In genomic region chr3:49255686-49256085, GRCh38 we compare ENCODE assay signal across 21 cellular contexts.
"Had no signal": no experiment of that assay in that cellular context is flagged by ENCODE, and none has a peak within 500 bp of the region (broad histone marks: within the 10 kb centered on the region; RNA-seq: fewer than 3 reads in every experiment).

No MANE protein-coding gene starts in this region.

- H3K4me3 ChIP-seq: gastrocnemius medialis, left ventricle myocardium inferior, mucosa of descending colon, pancreas, thyroid gland, vagina had no signal

- FAIRE-seq: colon, pancreas, TTC549 had no signal

- H3K27me3 ChIP-seq: brain microvascular endothelial cell, gastrocnemius medialis, neutrophil, pancreas, thyroid gland, vagina had no signal

- H3K36me3 ChIP-seq: brain microvascular endothelial cell, gastrocnemius medialis, left ventricle myocardium inferior, neutrophil, pancreas, thyroid gland, vagina had no signal

- H3K27ac ChIP-seq: brain microvascular endothelial cell, gastrocnemius medialis, left ventricle myocardium inferior, neutrophil, pancreas, thyroid gland, vagina had no signal

- DNase-seq: activated CD4-positive, alpha-beta memory T cell treated with anti-CD3 and anti-CD28 coated beads for 36 hours; activated CD4-positive, alpha-beta T cell treated with anti-CD3 and anti-CD28 coated beads for 36 hours; activated CD8-positive, alpha-beta memory T cell treated with anti-CD3 and anti-CD28 coated beads, Interleukin-2, amount 10 ng/mL, durations not matched to agents 7 days and 5 days; activated naive CD4-positive, alpha-beta T cell treated with Interleukin-2 at 50 U/mL for 16 hours; activated naive CD8-positive, alpha-beta T cell treated with anti-CD3 and anti-CD28 coated beads, Interleukin-2, amount 10 ng/mL, durations not matched to agents 7 days and 5 days; brain microvascular endothelial cell; central memory CD4-positive, alpha-beta T cell; endodermal cell; gastrocnemius medialis; immature natural killer cell; kidney glomerular epithelial cell; left ventricle myocardium inferior; naive B cell; pancreas; stimulated activated naive B cell treated with anti-CD40 and anti-IgM and Interleukin-4, amounts not matched to agents 10 μg/mL and 1 μg/mL and 100 μg/mL, for 72 hours; thyroid gland had no signal

- H3K4me1 ChIP-seq: gastrocnemius medialis, left ventricle myocardium inferior, pancreas, thyroid gland, vagina had no signal

- H3K9me3 ChIP-seq: gastrocnemius medialis, left ventricle myocardium inferior, mucosa of descending colon, neutrophil, pancreas, thyroid gland, vagina had no signal
